Comparison of ENCODE assay signal across 8 cellular contexts in the genomic region with DNA sequence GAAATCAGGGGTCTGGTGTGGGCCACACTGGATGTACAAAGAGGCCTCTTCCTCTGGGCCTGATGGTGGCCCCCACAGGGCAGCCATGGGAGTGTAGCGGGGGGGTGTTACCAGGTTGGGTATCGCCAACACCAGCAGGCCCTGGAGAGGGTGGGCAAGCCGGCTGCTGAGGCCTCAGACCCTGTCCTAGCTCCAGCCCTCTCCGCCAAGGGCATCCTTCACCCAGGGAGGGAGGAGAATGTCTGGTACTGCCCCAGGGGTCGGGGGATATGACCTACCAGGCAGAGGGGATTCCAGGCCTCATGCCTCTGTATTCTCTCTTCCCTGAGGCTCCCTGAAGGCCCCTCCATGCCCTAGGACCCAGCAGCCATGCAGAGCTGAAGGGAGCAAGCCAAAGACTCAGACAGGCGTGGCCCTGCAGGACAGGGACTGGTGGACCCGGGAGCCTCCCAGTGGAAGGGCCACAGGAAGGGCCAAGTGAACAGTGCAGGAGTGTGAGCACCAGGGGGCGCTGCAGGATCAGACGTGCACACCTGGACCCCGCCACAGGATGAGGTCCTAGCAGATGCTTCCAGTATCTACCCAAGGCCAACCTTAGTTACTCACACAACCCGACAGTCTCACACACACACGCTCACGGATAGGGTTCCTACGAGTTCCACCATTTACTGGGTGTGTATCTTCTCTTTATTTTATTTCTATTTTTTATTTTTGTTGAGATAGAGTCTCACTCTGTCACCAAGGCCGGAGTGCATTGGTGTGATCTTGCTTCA.
DNase-seq lines count a peak whose midpoint lies in the region; ATAC-seq and TF ChIP-seq lines count a peak whose summit lies in the region.

No MANE protein-coding gene starts in this region.

- TF ChIP-seq CTCF in GM12864 (IDR thresholded peaks at IDR 0.05; ENCODE audit: low read depth, low read length, missing control alignments) (peak; percentile 98), cardiac fibroblast (IDR thresholded peaks at IDR 0.05; ENCODE audit: low read depth, low read length) (peak; percentile 88)

- H3K4me3 ChIP-seq in GM12864 (ENCODE audit: low read depth, low read length) (no peak overlapping the region), cardiac fibroblast (replicated peaks in 1 of 2; ENCODE audit: low read depth in 2 of 2, low read length in 2 of 2) (no peak overlapping the region)

- no peak for DNase-seq in GM12864 (ENCODE audit: low read depth)
- peak; percentile 34 for DNase-seq in NCI-H345 treated with DMSO at 0.1 percent for 48 hours (lab: John Stamatoyannopoulos, UW; ENCODE audit: unreplicated experiment)
- peak; percentile 80 for DNase-seq in activated CD4-positive, CD25-positive, alpha-beta regulatory T cell treated with anti-CD3 and anti-CD28 coated beads, Interleukin-2, amount 50 U/mL, for 16 hours (ENCODE audit: low read depth, low spot score)
- peak; percentile 86 to 87 for DNase-seq in cardiac fibroblast (ENCODE audit: low read depth in 2 of 2)
- peak; percentile 75 for DNase-seq in kidney glomerular epithelial cell (lab: John Stamatoyannopoulos, UW)
- peak; percentile 90 for DNase-seq in stimulated activated CD4-positive, alpha-beta T cell treated with anti-CD3 and anti-CD28 coated beads, Interleukin-1b, Interleukin-23, amount 100 ng/mL, for 48 hours

- ATAC-seq in HG03039 (IDR thresholded peaks at IDR 0.05; ENCODE audit: unreplicated experiment) (peak; percentile 53), GM19351 (IDR thresholded peaks at IDR 0.05; ENCODE audit: unreplicated experiment) (no peak)
